In genomic region chr3:195885036-195885871, GRCh38 we compare ENCODE assay signal across 1 cellular context.
TF ChIP-seq lines count a peak whose summit lies in the region.

No MANE protein-coding gene starts in this region.

TF ChIP-seq in GM23338, 12 proteins besides CTCF, POLR2A, EP300 and RAD21 (continued from another document):
- TF ChIP-seq EZH2 (IDR thresholded peaks at IDR 0.05; ENCODE audit: low read depth, unreplicated experiment) (no peak), NANOG (IDR thresholded peaks at IDR 0.05; ENCODE audit: borderline replicate concordance) (no peak), JUNB (IDR thresholded peaks at IDR 0.05; ENCODE audit: unreplicated experiment) (no peak), ZNF114 (CRISPR knock-in tag; IDR thresholded peaks at IDR 0.05) (no peak), ZNF462 (CRISPR knock-in tag; IDR thresholded peaks at IDR 0.05) (no peak)
